8 cellular contexts compared by ENCODE assay signal in genomic region chr16:63361032-63361624, GRCh38.
DNase-seq lines count a peak whose midpoint lies in the region; ATAC-seq, FAIRE-seq and TF ChIP-seq lines count a peak whose summit lies in the region.

No MANE protein-coding gene starts in this region.

- TF ChIP-seq CTCF in GM12872 (IDR thresholded peaks at IDR 0.05; ENCODE audit: insufficient read depth, low read depth, low read length), result peak; percentile 74

- peak; percentile 34 for DNase-seq in NCI-H2171 (lab: John Stamatoyannopoulos, UW)
- DNase-seq in astrocyte of the hippocampus (ENCODE audit: low read depth, low spot score), result peak; percentile 69
- DNase-seq in left lobe of liver (ENCODE audit: low spot score), result no peak
- DNase-seq in UCSD-AML1 (lab: John Stamatoyannopoulos, UW; ENCODE audit: unreplicated experiment), result no peak
- no peak for DNase-seq in activated CD8-positive, alpha-beta memory T cell treated with anti-CD3 and anti-CD28 coated beads for 24 hours

- ATAC-seq in HG02852 (IDR thresholded peaks at IDR 0.05; ENCODE audit: unreplicated experiment), result peak; percentile 80
- ATAC-seq in left lobe of liver, result peak; percentile 76

- FAIRE-seq in A204.1 (lab: Jason Lieb, UNC), result peak; percentile 93

Comparison
In these comparisons a context has a peak if more than half of its experiments do, and no peak if none do; other contexts are left out.
1. DNase-seq: peak in NCI-H2171 (single experiment) and astrocyte of the hippocampus (single experiment); none in left lobe of liver (single experiment), UCSD-AML1 (single experiment) and activated CD8-positive, alpha-beta memory T cell treated with anti-CD3 and anti-CD28 coated beads for 24 hours (single experiment).